In the genomic region with DNA sequence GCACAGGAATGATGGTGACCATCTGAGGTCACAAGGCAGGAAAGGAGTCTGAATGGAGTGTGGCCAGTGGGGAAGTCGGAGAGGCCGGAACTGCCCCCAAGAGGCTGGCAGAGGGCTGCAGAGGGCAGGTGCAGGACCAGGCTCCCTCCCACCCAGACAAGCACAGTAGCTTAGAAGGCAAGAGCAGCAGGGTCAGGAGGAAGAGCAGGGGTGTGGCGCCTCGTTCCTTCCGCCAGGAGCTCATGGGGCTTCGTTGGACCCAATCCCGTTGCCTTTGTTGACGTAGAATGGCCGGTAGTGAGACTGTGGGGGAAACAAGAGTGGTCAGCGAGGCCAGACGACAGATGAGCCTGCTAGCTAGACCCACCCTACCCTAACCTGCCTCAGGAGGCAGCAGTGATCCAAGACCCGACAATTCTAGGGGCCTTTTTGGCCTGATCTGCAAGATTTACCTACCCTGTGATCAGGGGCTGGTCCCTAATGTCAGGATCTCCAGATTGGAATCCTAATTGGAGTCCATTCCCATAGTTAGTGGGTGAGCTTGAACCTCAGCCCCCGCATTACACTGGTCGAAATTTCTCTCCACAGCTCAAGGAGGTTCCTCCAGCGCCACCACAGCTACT, we compare ENCODE assay signal across 22 cellular contexts.
DNase-seq lines count a peak whose midpoint lies in the region; ATAC-seq and TF ChIP-seq lines count a peak whose summit lies in the region.
"Had no signal": no experiment of that assay in that cellular context is flagged by ENCODE, and none has a peak within 500 bp of the region (broad histone marks: within the 10 kb centered on the region; RNA-seq: fewer than 3 reads in every experiment).

No MANE protein-coding gene starts in this region.

- H3K27ac ChIP-seq in DND-41 (ENCODE audit: low read length) (no peak overlapping the region), RWPE1 (peak overlapping the region; percentile 98)
- H3K27ac ChIP-seq: GM23248, ovary, SJSA1 had no signal

- H3K36me3 ChIP-seq in DND-41 (ENCODE audit: insufficient read depth, low read length) = no peaks in the 10 kb centered on the region
- H3K36me3 ChIP-seq: ovary, SJSA1 had no signal

- H3K4me3 ChIP-seq in DND-41 (ENCODE audit: low read depth in 1 of 2, low read length in 2 of 2) = no peak overlapping the region
- H3K4me3 ChIP-seq: GM23248, ovary, SJSA1 had no signal

- DNase-seq in DND-41 (no peak), HEK293T (ENCODE audit: extremely low spot score) (peak; percentile 51), RWPE1 (ENCODE audit: low spot score) (no peak), iPS-NIHi11 (ENCODE audit: low spot score) (peak; percentile 64), NCI-H82 treated with DMSO at 0.1 percent for 48 hours (lab: John Stamatoyannopoulos, UW; ENCODE audit: unreplicated experiment) (no peak), NCI-H1417 treated with DMSO at 0.1 percent for 48 hours (lab: John Stamatoyannopoulos, UW) (no peak), NCI-H187 (lab: John Stamatoyannopoulos, UW) (no peak), NCI-H2171 treated with DMSO at 0.1 percent for 48 hours (lab: John Stamatoyannopoulos, UW) (no peak)
- DNase-seq: activated CD4-positive, CD25-positive, alpha-beta regulatory T cell; activated CD8-positive, alpha-beta T cell treated with anti-CD3 and anti-CD28 coated beads for 36 hours; activated naive CD4-positive, alpha-beta T cell treated with Interleukin-2 at 50 U/mL for 16 hours; activated T-cell treated with anti-CD3 and anti-CD28 coated beads, Interleukin-2, amount 50 U/mL, for 1 hour; aorta; CD4-positive, CD25-positive, alpha-beta regulatory T cell; DMS79; effector CD4-positive, alpha-beta T cell; GM23248; MV-4-11; NCI-H2029 treated with DMSO at 0.1 percent for 48 hours; ovary; stimulated activated naive B cell treated with anti-CD40 and anti-IgM and Interleukin-4, amounts not matched to agents 10 μg/mL and 1 μg/mL and 100 μg/mL, for 72 hours had no signal

- no peaks in the 10 kb centered on the region for H3K4me1 ChIP-seq in DND-41 (ENCODE audit: insufficient read depth, low read length)
- H3K4me1 ChIP-seq: SJSA1 had no signal

- H3K79me2 ChIP-seq in DND-41 (ENCODE audit: insufficient read depth, low read length) = no peaks in the 10 kb centered on the region

- ATAC-seq in DND-41 (ENCODE audit: insufficient read depth, low read depth) = no peak
- ATAC-seq: activated CD8-positive, alpha-beta T cell treated with anti-CD3 and anti-CD28 coated beads for 36 hours; stimulated activated naive B cell treated with anti-CD40 and anti-IgM and Interleukin-4, amounts not matched to agents 10 μg/mL and 1 μg/mL and 100 μg/mL, for 72 hours had no signal

- H3K4me2 ChIP-seq in DND-41 (ENCODE audit: insufficient read depth, low read length) = no peak overlapping the region

- H3K9me3 ChIP-seq in DND-41 (ENCODE audit: insufficient read depth, low read length, severe bottlenecking) = no peaks in the 10 kb centered on the region
- H3K9me3 ChIP-seq: ovary, SJSA1 had no signal

- TF ChIP-seq CTCF in DND-41 (IDR thresholded peaks at IDR 0.05; ENCODE audit: borderline replicate concordance, extremely low read depth, low read length, poor library complexity, severe bottlenecking) (peak; percentile 7), RWPE1 (conservative IDR thresholded peaks at IDR 0.05; ENCODE audit: low read depth) (no peak)

- H2AFZ ChIP-seq in DND-41 (ENCODE audit: low read depth, low read length) = no peak overlapping the region
- H2AFZ ChIP-seq: GM23248 had no signal

- CTCF ChIA-PET in HEK293T (lab: Yijun Ruan, JAX) = interaction anchor here (0.6 kb wide), 1 partner anchor 463 kb away, joined by 3 read pairs; no protein-coding TSS in a partner anchor
- CTCF ChIA-PET in RWPE1 (lab: Yijun Ruan, JAX) = interaction anchor here (0.8 to 1.0 kb wide), 2 partner anchors 24 to 664 kb away, joined by 3 to 4 read pairs; no protein-coding TSS in a partner anchor

- H3K27me3 ChIP-seq in DND-41 (ENCODE audit: insufficient read depth, low read length, poor library complexity) = peaks cover 19% of the 10 kb centered on the region
- H3K27me3 ChIP-seq: ovary, SJSA1 had no signal

- H4K20me1 ChIP-seq in DND-41 (ENCODE audit: insufficient read depth, low read length) = peaks cover 20% of the 10 kb centered on the region

- POLR2A ChIA-PET in HEK293T (lab: Yijun Ruan, JAX) (no interaction called here), RWPE1 (lab: Yijun Ruan, JAX; ENCODE audit: low non-redundant PET) (no interaction called here)

- no peak overlapping the region for H3K9ac ChIP-seq in DND-41 (ENCODE audit: low read depth, low read length)
- H3K9ac ChIP-seq: GM23248 had no signal

TF ChIP-seq in HEK293T, 16 proteins besides CTCF, POLR2A, EP300 and RAD21:
- no peak for TF ChIP-seq ARNT (IDR thresholded peaks at IDR 0.05)
- TF ChIP-seq L3MBTL2 (conservative IDR thresholded peaks at IDR 0.05) = no peak
- TF ChIP-seq ELF4 (IDR thresholded peaks at IDR 0.05) = no peak
- no peak for TF ChIP-seq CTBP1 (IDR thresholded peaks at IDR 0.05; ENCODE audit: borderline replicate concordance)
- no peak for TF ChIP-seq TARDBP (IDR thresholded peaks at IDR 0.05)
- TF ChIP-seq HDGF (IDR thresholded peaks at IDR 0.05; ENCODE audit: borderline replicate concordance) = no peak
- no peak for TF ChIP-seq SP1 (IDR thresholded peaks at IDR 0.05)
- no peak for TF ChIP-seq NFRKB (IDR thresholded peaks at IDR 0.05)

Comparison
In these comparisons a context has a peak if more than half of its experiments do, and no peak if none do; other contexts are left out.
1. DNase-seq: peak in HEK293T (single experiment) and iPS-NIHi11 (single experiment); none in DND-41 (single experiment), RWPE1 (single experiment), NCI-H82 treated with DMSO at 0.1 percent for 48 hours (single experiment), NCI-H1417 treated with DMSO at 0.1 percent for 48 hours (single experiment), NCI-H187 (0 of 2) and NCI-H2171 treated with DMSO at 0.1 percent for 48 hours (single experiment).